Comparison of ENCODE assay signal across 16 cellular contexts in genomic region chr1:244371294-244372141, GRCh38.
DNase-seq lines count a peak whose midpoint lies in the region; ATAC-seq and TF ChIP-seq lines count a peak whose summit lies in the region.
"Had no signal": no experiment of that assay in that cellular context is flagged by ENCODE, and none has a peak within 500 bp of the region (broad histone marks: within the 10 kb centered on the region; RNA-seq: fewer than 3 reads in every experiment).

No MANE protein-coding gene starts in this region.

- no peak for TF ChIP-seq POLR2A in prostate gland (IDR thresholded peaks at IDR 0.05)
- TF ChIP-seq POLR2A in sigmoid colon (IDR thresholded peaks at IDR 0.05), result no peak

- DNase-seq in NCI-H1694 treated with DMSO at 0.1 percent for 48 hours (lab: John Stamatoyannopoulos, UW) (peak; percentile 7), NCI-H1694 (lab: John Stamatoyannopoulos, UW) (no peak), SW480 (ENCODE audit: low spot score) (peak; percentile 56), prostate gland (ENCODE audit: low spot score) (peak; percentile 75), sigmoid colon (no peak)
- DNase-seq: activated naive CD4-positive, alpha-beta T cell treated with anti-CD3 and anti-CD28 coated beads, Interleukin-2, amount 10 ng/mL, durations not matched to agents 7 days and 5 days; dermis blood vessel endothelial cell; GM23248; left ventricle myocardium inferior; NCI-H748 treated with DMSO at 0.1 percent for 48 hours; stimulated activated CD4-positive, alpha-beta T cell treated with anti-CD3 and anti-CD28 coated beads, Interleukin-2, amount 100 ng/mL, for 24 hours; T-cell had no signal

- WGBS in prostate gland, result 55% methylated on average over 10 of the region's 10 CpGs
- 86 to 88% methylated on average over 10 of the region's 10 CpGs for WGBS in sigmoid colon, 2 donors

- H3K4me3 ChIP-seq in prostate gland, result no peak overlapping the region
- no peak overlapping the region for H3K4me3 ChIP-seq in sigmoid colon
- H3K4me3 ChIP-seq: GM23248, left ventricle myocardium inferior had no signal

- no peak for TF ChIP-seq CTCF in prostate gland (IDR thresholded peaks at IDR 0.05)
- no peak for TF ChIP-seq CTCF in sigmoid colon (IDR thresholded peaks at IDR 0.05)

- no peaks in the 10 kb centered on the region for H3K27me3 ChIP-seq in prostate gland (replicated peaks; ENCODE audit: insufficient read depth)
- H3K27me3 ChIP-seq in sigmoid colon, result no peaks in the 10 kb centered on the region
- H3K27me3 ChIP-seq: neutrophil had no signal

- TF ChIP-seq EP300 in sigmoid colon (IDR thresholded peaks at IDR 0.05), result no peak

- intact Hi-C loops in prostate gland (cut with DNase I), result no loop called here
- intact Hi-C loops in sigmoid colon (cut with DNase I), result no loop called here

- H3K27ac ChIP-seq in prostate gland (peak overlapping the region; percentile 59 to 73), sigmoid colon (no peak overlapping the region)
- H3K27ac ChIP-seq: GM23248, left ventricle myocardium inferior, neutrophil had no signal

- peaks cover 5% of the 10 kb centered on the region for H3K4me1 ChIP-seq in prostate gland (replicated peaks)
- no peaks in the 10 kb centered on the region for H3K4me1 ChIP-seq in sigmoid colon
- H3K4me1 ChIP-seq: left ventricle myocardium inferior had no signal

- H3K9me3 ChIP-seq in prostate gland (no peaks in the 10 kb centered on the region), sigmoid colon (no peaks in the 10 kb centered on the region)
- H3K9me3 ChIP-seq: left ventricle myocardium inferior, neutrophil had no signal

- ATAC-seq in HG03196 (IDR thresholded peaks at IDR 0.05; ENCODE audit: unreplicated experiment) (peak; percentile 69), GM21528 (IDR thresholded peaks at IDR 0.05; ENCODE audit: low FRiP score, unreplicated experiment) (no peak), GM21447 (IDR thresholded peaks at IDR 0.05; ENCODE audit: unreplicated experiment) (no peak)
- ATAC-seq: T-cell had no signal

- H3K36me3 ChIP-seq in prostate gland, result no peaks in the 10 kb centered on the region
- no peaks in the 10 kb centered on the region for H3K36me3 ChIP-seq in sigmoid colon
- H3K36me3 ChIP-seq: left ventricle myocardium inferior, neutrophil had no signal

Comparison
In these comparisons a context has a peak if more than half of its experiments do, and no peak if none do; other contexts are left out.
1. DNase-seq: peak in NCI-H1694 treated with DMSO at 0.1 percent for 48 hours (single experiment), SW480 (single experiment) and prostate gland (single experiment); none in NCI-H1694 (single experiment) and sigmoid colon (single experiment).
2. H3K27ac ChIP-seq: peak in prostate gland (2 of 2); none in sigmoid colon (0 of 4).